In genomic region chr3:132444333-132444732, GRCh38 we compare ENCODE assay signal across 1 cellular context.
TF ChIP-seq lines count a peak whose summit lies in the region.

No MANE protein-coding gene starts in this region.

TF ChIP-seq in K562, 482 proteins besides CTCF, POLR2A, EP300 and RAD21 (continued from another document):
- TF ChIP-seq MCM7 (IDR thresholded peaks at IDR 0.05) (no peak), PURB (CRISPR knock-in tag; IDR thresholded peaks at IDR 0.05; ENCODE audit: low read depth) (no peak), SLC30A9 (CRISPR knock-in tag; IDR thresholded peaks at IDR 0.05) (no peak), ZNF445 (CRISPR knock-in tag; IDR thresholded peaks at IDR 0.05; ENCODE audit: low read depth) (no peak), NCOA1 (IDR thresholded peaks at IDR 0.05; ENCODE audit: low read depth) (no peak)
